In the genomic region with DNA sequence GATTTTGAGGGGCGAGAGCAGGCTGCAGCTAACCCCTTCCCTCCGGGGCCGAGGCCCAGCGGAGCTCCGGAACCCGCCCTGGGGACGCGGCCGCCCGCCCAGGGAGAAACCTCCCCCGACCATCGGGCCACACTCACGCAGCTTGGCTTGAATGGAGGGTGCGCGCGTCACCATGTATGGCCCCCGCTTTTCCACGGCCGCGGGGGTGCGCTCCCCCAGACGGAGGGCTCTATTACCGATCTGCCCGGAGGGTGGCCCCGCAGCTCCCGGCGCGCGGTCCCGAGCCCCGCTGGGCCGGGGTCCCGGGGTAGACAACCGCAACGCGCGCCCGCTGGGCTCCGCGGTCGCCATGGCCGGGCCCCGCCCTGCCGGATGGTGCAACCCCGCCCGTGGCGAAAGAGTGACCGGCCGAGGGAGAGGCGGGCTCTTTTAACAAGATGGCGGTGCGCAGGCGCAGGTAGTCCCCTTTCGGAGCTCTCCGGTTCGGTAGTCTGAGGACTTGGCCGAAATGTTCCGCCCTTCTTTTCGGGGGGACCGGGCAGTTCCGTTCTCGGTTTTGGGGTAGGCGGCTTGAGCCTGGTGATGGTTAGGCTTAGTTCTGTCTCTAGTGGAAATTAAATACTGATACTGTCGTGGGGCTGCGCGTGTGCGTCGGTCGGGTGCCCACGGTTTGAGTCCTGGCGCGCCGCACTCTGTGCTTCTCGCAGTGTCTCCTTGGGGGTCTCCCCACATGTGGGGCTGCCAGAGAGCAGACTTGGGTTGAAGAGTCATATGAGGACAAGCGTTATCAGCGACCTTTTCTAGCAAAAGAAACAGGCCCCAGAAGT, we compare ENCODE assay signal across 8 cellular contexts. TPM values are rescaled to one million over a fixed set of nuclear protein-coding genes. Genes with fewer than 3 reads are reported as not detected.
A peak's percentile ranks its signal among the peaks of the same experiment; 100 is the strongest.
DNase-seq lines count a peak whose midpoint lies in the region.

A gene with protein sequence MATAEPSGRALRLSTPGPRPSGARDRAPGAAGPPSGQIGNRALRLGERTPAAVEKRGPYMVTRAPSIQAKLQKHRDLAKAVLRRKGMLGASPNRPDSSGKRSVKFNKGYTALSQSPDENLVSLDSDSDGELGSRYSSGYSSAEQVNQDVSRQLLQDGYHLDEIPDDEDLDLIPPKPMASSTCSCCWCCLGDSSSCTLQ (minus strand): TSS at position 402 of the 827 bp plus-strand sequence. CDS start 51 bp downstream, at position 351.

- no peaks in the 10 kb centered on the region for H3K27me3 ChIP-seq in MG63
- no peaks in the 10 kb centered on the region for H3K27me3 ChIP-seq in neuron (ENCODE audit: insufficient read depth, low read length)
- H3K27me3 ChIP-seq in subcutaneous abdominal adipose tissue (ENCODE audit: control insufficient read depth in 5 of 5, insufficient read depth in 4 of 5, low read length in 5 of 5) = no peaks in the 10 kb centered on the region

- H3K27ac ChIP-seq in subcutaneous abdominal adipose tissue (ENCODE audit: low read depth, low read length) = peak within 1 kb of the TSS; percentile 99

- H3K36me3 ChIP-seq in MG63 = peaks cover 33% of the 10 kb centered on the region
- H3K36me3 ChIP-seq in neuron (ENCODE audit: insufficient read depth, low read length) = peaks cover 36% of the 10 kb centered on the region
- peaks cover 5 to 34% (median 29%) of the 10 kb centered on the region in 5 donors for H3K36me3 ChIP-seq in subcutaneous abdominal adipose tissue (ENCODE audit: control insufficient read depth in 5 of 5, insufficient read depth in 5 of 5, low read length in 5 of 5)

- H3K4me1 ChIP-seq in neuron (ENCODE audit: insufficient read depth, low read length) = peaks cover 13% of the 10 kb centered on the region
- peaks cover 5 to 44% (median 40%) of the 10 kb centered on the region in 5 donors for H3K4me1 ChIP-seq in subcutaneous abdominal adipose tissue (ENCODE audit: control insufficient read depth in 5 of 5, insufficient read depth in 5 of 5, low read length in 5 of 5)

- peak within 1 kb of the TSS; percentile 99 for H2AFZ ChIP-seq in neuron (ENCODE audit: low read depth, low read length)

- H3K9me3 ChIP-seq in MG63 (no peaks in the 10 kb centered on the region), neuron (ENCODE audit: low read length) (no peaks in the 10 kb centered on the region), subcutaneous abdominal adipose tissue (ENCODE audit: control insufficient read depth in 5 of 5, low read length in 5 of 5) (no peaks in the 10 kb centered on the region)

- peak within 1 kb of the TSS; percentile 90 to 97 (median 95) for H3K9ac ChIP-seq in subcutaneous abdominal adipose tissue (ENCODE audit: low read length in 5 of 5)

- in situ Hi-C loops in SK-MEL-5 (cut with HindIII; ENCODE audit: low pct_unique_long_range_greater_than_20kb, low sequenced_read_pairs) = no loop called here

- peak; percentile 86 for DNase-seq in EL
- peak; percentile 30 for DNase-seq in GOT3 (lab: John Stamatoyannopoulos, UW)
- peak; percentile 90 for DNase-seq in MG63
- peak; percentile 88 for DNase-seq in SK-MEL-5 (ENCODE audit: low read depth, low spot score)
- DNase-seq in activated naive CD4-positive, alpha-beta T cell treated with Interleukin-2 at 50 U/mL for 16 hours = peak; percentile 81
- DNase-seq in foreskin melanocyte = peak; percentile 71

- H3K4me3 ChIP-seq in MG63 = peak within 1 kb of the TSS; percentile 68
- H3K4me3 ChIP-seq in neuron (ENCODE audit: low read length) = peak within 1 kb of the TSS; percentile 63
- peak within 1 kb of the TSS; percentile 73 to 94 (median 84) for H3K4me3 ChIP-seq in subcutaneous abdominal adipose tissue (ENCODE audit: low read depth in 1 of 5, low read length in 5 of 5)

RNA-seq across cellular contexts. Expression of the gene that starts here (rescaled TPM):
- 22.6 and 65.2 TPM in 2 replicates for total RNA-seq in MG63 (2014; rRNA removed; shearing (Covaris generic); ENCODE audit: low replicate concordance)
- total RNA-seq in SK-MEL-5 (2014; rRNA removed; shearing (Covaris generic)) = 38.4 and 41.2 TPM in 2 replicates
- polyA plus RNA-seq in SK-MEL-5 (2015; cell fraction: cytosol; rRNA removed) = 29.4 and 44.2 TPM in 2 replicates
- polyA plus RNA-seq in SK-MEL-5 (2015; cell fraction: nucleus; rRNA removed) = 143 and 182 TPM in 2 replicates

Comparison
In these comparisons a context has a peak if more than half of its experiments do, and no peak if none do; other contexts are left out.
1. Peak in every context shown above with its lines: DNase-seq, H3K4me3 ChIP-seq and H3K27ac ChIP-seq.
2. DNase-seq: peak in every context shown above with its lines; median percentile 90 in MG63; 88 in SK-MEL-5; 86 in EL; 81 in activated naive CD4-positive, alpha-beta T cell treated with Interleukin-2 at 50 U/mL for 16 hours; 71 in foreskin melanocyte; 30 in GOT3.